In the genomic region with DNA sequence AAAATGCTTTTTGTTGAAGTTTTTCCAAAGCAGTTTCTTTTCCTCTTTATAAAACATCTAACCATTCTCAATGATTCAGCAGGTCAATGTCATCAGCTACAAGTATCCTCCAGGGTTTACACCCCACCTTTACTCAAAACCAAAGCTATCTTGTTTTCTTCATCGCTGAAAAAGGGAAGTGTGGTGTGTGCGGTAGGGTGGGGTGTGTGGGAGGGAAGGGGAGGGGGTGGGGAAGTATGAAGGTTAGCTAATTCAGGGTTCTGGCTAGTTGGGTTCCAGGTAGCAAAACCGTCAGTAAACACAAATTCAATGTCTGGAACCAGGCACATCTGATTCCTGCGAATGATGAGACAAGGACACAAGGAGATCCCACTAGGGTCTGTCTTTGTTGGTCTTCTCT, we compare ENCODE assay signal across 9 cellular contexts.
DNase-seq lines count a peak whose midpoint lies in the region; ATAC-seq and TF ChIP-seq lines count a peak whose summit lies in the region.
"Had no signal": no experiment of that assay in that cellular context is flagged by ENCODE, and none has a peak within 500 bp of the region (broad histone marks: within the 10 kb centered on the region; RNA-seq: fewer than 3 reads in every experiment).

No MANE protein-coding gene starts in this region.

- no peak for TF ChIP-seq CTCF in coronary artery (IDR thresholded peaks at IDR 0.05)
- TF ChIP-seq CTCF in Caco-2 (IDR thresholded peaks at IDR 0.05; ENCODE audit: insufficient read depth in 1 of 2, low read depth in 1 of 2, low read length in 1 of 2, severe bottlenecking in 1 of 2, unreplicated experiment in 1 of 2), result no peak

- H3K4me3 ChIP-seq in coronary artery (no peak overlapping the region), Caco-2 (ENCODE audit: low read depth, low read length) (no peak overlapping the region)
- H3K4me3 ChIP-seq: thoracic aorta had no signal

- peaks cover 23 to 47% of the 10 kb centered on the region in 2 donors for H3K4me1 Mint-ChIP-seq in effector memory CD8-positive, alpha-beta T cell (ENCODE audit: low read depth in 2 of 2)
- no peaks in the 10 kb centered on the region for H3K4me1 Mint-ChIP-seq in Caco-2 (ENCODE audit: low read depth, unreplicated experiment)

- H3K36me3 ChIP-seq in Caco-2 (ENCODE audit: control insufficient read depth, insufficient read depth, low read length), result no peaks in the 10 kb centered on the region
- H3K36me3 ChIP-seq: thoracic aorta had no signal

- no TSS peak for BruUV-seq in Caco-2 (replicated peaks; lab: Mats Ljungman, UMichigan)

- peaks cover 0 to 9% of the 10 kb centered on the region in 2 donors for H3K27me3 Mint-ChIP-seq in effector memory CD8-positive, alpha-beta T cell
- peaks cover 11% of the 10 kb centered on the region for H3K27me3 Mint-ChIP-seq in Caco-2 (ENCODE audit: insufficient read depth, unreplicated experiment)

- no peaks in the 10 kb centered on the region for H3K36me3 Mint-ChIP-seq in effector memory CD8-positive, alpha-beta T cell (ENCODE audit: insufficient read depth)
- H3K36me3 Mint-ChIP-seq in Caco-2 (ENCODE audit: insufficient read depth, unreplicated experiment), result no peaks in the 10 kb centered on the region

- POLR2A ChIA-PET in Caco-2 (lab: Charles Lee), result no interaction called here

- peak overlapping the region; percentile 21 to 39 for H3K4me3 Mint-ChIP-seq in effector memory CD8-positive, alpha-beta T cell
- no peak overlapping the region for H3K4me3 Mint-ChIP-seq in Caco-2 (ENCODE audit: unreplicated experiment)

- intact Hi-C loops in Caco-2 (cut with micrococcal nuclease; ENCODE audit: unreplicated experiment), result loop anchor here (10.0 kb wide), 1 partner anchor 391 kb away; no protein-coding TSS in a partner anchor

- H3K27ac Mint-ChIP-seq in effector memory CD8-positive, alpha-beta T cell, result peak overlapping the region in 1 of 2 donors; percentile 42
- H3K27ac Mint-ChIP-seq in Caco-2 (ENCODE audit: unreplicated experiment), result no peak overlapping the region

- no peaks in the 10 kb centered on the region for H3K27me3 ChIP-seq in Caco-2 (replicated peaks; ENCODE audit: control insufficient read depth, insufficient read depth, low read length)

- ATAC-seq in GM18498 (IDR thresholded peaks at IDR 0.05; ENCODE audit: unreplicated experiment) (peak; percentile 66), HG02678 (IDR thresholded peaks at IDR 0.05; ENCODE audit: unreplicated experiment) (peak; percentile 60)
- ATAC-seq in effector memory CD8-positive, alpha-beta T cell (replicated peaks), result peak; percentile 31

- peak; percentile 77 for DNase-seq in SKM-1 (lab: John Stamatoyannopoulos, UW; ENCODE audit: unreplicated experiment)
- DNase-seq in effector memory CD8-positive, alpha-beta T cell, result no peak
- DNase-seq in SHP77 treated with DMSO at 0.1 percent for 48 hours (lab: John Stamatoyannopoulos, UW), result no peak
- no peak for DNase-seq in coronary artery (ENCODE audit: low spot score)
- no peak for DNase-seq in Caco-2
- DNase-seq in mucosa of gallbladder (ENCODE audit: low spot score), result no peak

- H3K9me3 ChIP-seq in Caco-2, result no peaks in the 10 kb centered on the region
- H3K9me3 ChIP-seq: thoracic aorta had no signal

- H3K4me1 ChIP-seq in Caco-2, result no peaks in the 10 kb centered on the region

- CTCF ChIA-PET in Caco-2 (lab: Charles Lee), result no interaction called here

- no peaks in the 10 kb centered on the region for H3K9me3 Mint-ChIP-seq in effector memory CD8-positive, alpha-beta T cell
- H3K9me3 Mint-ChIP-seq in Caco-2 (ENCODE audit: unreplicated experiment), result no peaks in the 10 kb centered on the region

- no peak overlapping the region for H3K27ac ChIP-seq in coronary artery
- H3K27ac ChIP-seq: thoracic aorta had no signal
